ENCODE assay signal across 13 cellular contexts in the genomic region with DNA sequence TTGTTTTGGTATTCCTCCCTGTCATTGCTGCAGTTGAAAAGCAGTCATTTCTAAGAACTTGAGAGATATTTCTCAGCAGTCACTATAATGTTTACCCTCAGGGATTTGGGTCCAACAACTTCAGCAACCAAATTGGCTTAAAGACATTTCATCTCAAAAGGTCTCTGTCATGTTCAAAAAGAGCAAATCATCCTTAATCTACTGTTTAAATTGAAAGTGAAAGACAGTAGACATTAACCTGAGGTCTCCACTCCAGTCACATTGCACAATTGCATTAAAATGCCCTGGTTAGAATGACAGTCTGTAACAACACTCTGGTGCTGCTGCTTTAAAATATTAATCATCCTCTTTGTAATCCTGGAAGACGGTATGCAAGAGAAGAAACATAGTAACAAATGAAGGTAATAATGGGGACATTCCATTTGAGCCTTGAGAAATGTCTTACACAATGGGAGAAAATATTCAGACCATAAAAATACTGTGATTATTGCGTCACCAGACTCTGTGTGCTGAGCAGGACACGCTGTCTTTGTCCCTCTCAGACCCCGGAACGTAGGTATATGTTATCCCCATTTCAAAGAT.
A peak's percentile ranks its signal among the peaks of the same experiment; 100 is the strongest.
DNase-seq lines count a peak whose midpoint lies in the region; ATAC-seq and TF ChIP-seq lines count a peak whose summit lies in the region.
"Had no signal": no experiment of that assay in that cellular context is flagged by ENCODE, and none has a peak within 500 bp of the region (broad histone marks: within the 10 kb centered on the region; RNA-seq: fewer than 3 reads in every experiment).

No MANE protein-coding gene starts in this region.

- H3K9me3 ChIP-seq in naive thymus-derived CD4-positive, alpha-beta T cell (ENCODE audit: control insufficient read depth in 2 of 3, low read length in 3 of 3): no peaks in the 10 kb centered on the region
- H3K9me3 ChIP-seq in mucosa of descending colon: no peaks in the 10 kb centered on the region

- no peaks in the 10 kb centered on the region for H3K36me3 ChIP-seq in naive thymus-derived CD4-positive, alpha-beta T cell (ENCODE audit: control insufficient read depth in 2 of 3, insufficient read depth in 3 of 3, low read length in 3 of 3)
- H3K36me3 ChIP-seq in mucosa of descending colon (ENCODE audit: low read depth): no peaks in the 10 kb centered on the region

- H3K36me3 Mint-ChIP-seq in natural killer cell treated with Interleukin-12 subunit alpha and Interleukin-12 subunit beta and Interleukin-15 and Interleukin-18, amount 100 ng/mL, for 72 hours: no peaks in the 10 kb centered on the region
- no peaks in the 10 kb centered on the region for H3K36me3 Mint-ChIP-seq in natural killer cell
- no peaks in the 10 kb centered on the region for H3K36me3 Mint-ChIP-seq in activated T-helper 2 cell treated with anti-CD3 and anti-CD28 coated beads, Interferon-gamma antibody, Interleukin-2, Interleukin-4, amounts not matched to agents 10 μg/mL and 5 μg/mL and 100 μg/mL, durations not matched to agents 14 hours and 24 hours and 36 hours (ENCODE audit: low read depth)
- H3K36me3 Mint-ChIP-seq in naive thymus-derived CD4-positive, alpha-beta T cell: no peaks in the 10 kb centered on the region

- no peaks in the 10 kb centered on the region for H3K4me1 ChIP-seq in naive thymus-derived CD4-positive, alpha-beta T cell (ENCODE audit: control insufficient read depth in 2 of 2, insufficient read depth in 2 of 2, low read length in 2 of 2)
- H3K4me1 ChIP-seq in mucosa of descending colon (ENCODE audit: low read depth): no peaks in the 10 kb centered on the region

- H3K9me3 Mint-ChIP-seq in natural killer cell treated with Interleukin-12 subunit alpha and Interleukin-12 subunit beta and Interleukin-15 and Interleukin-18, amount 100 ng/mL, for 72 hours: no peaks in the 10 kb centered on the region
- no peaks in the 10 kb centered on the region for H3K9me3 Mint-ChIP-seq in natural killer cell
- H3K9me3 Mint-ChIP-seq in activated T-helper 2 cell treated with anti-CD3 and anti-CD28 coated beads, Interferon-gamma antibody, Interleukin-2, Interleukin-4, amounts not matched to agents 10 μg/mL and 5 μg/mL and 100 μg/mL, durations not matched to agents 14 hours and 24 hours and 36 hours: no peaks in the 10 kb centered on the region
- peaks cover 0 to 3% (median 0%) of the 10 kb centered on the region in 11 donors for H3K9me3 Mint-ChIP-seq in naive thymus-derived CD4-positive, alpha-beta T cell

- POLR2A ChIA-PET in naive thymus-derived CD4-positive, alpha-beta T cell (lab: Charles Lee): no interaction called here

- H3K27ac ChIP-seq in naive thymus-derived CD4-positive, alpha-beta T cell (ENCODE audit: low read depth, low read length): no peak overlapping the region

- CTCF ChIA-PET in naive thymus-derived CD4-positive, alpha-beta T cell (lab: Charles Lee): no interaction called here

- TF ChIP-seq CTCF in natural killer cell (IDR thresholded peaks at IDR 0.05): no peak
- TF ChIP-seq CTCF in mucosa of descending colon (IDR thresholded peaks at IDR 0.05): no peak

- no peak overlapping the region for H3K4me3 Mint-ChIP-seq in natural killer cell treated with Interleukin-12 subunit alpha and Interleukin-12 subunit beta and Interleukin-15 and Interleukin-18, amount 100 ng/mL, for 72 hours
- H3K4me3 Mint-ChIP-seq in natural killer cell: no peak overlapping the region
- H3K4me3 Mint-ChIP-seq in activated T-helper 2 cell treated with anti-CD3 and anti-CD28 coated beads, Interferon-gamma antibody, Interleukin-2, Interleukin-4, amounts not matched to agents 10 μg/mL and 5 μg/mL and 100 μg/mL, durations not matched to agents 14 hours and 24 hours and 36 hours (ENCODE audit: low read depth): peak overlapping the region; percentile 30
- H3K4me3 Mint-ChIP-seq in naive thymus-derived CD4-positive, alpha-beta T cell: peak overlapping the region in 1 of 10 donors; percentile 13

- H3K4me1 Mint-ChIP-seq in natural killer cell treated with Interleukin-12 subunit alpha and Interleukin-12 subunit beta and Interleukin-15 and Interleukin-18, amount 100 ng/mL, for 72 hours (ENCODE audit: low read depth in 2 of 2): peaks cover 0 to 5% of the 10 kb centered on the region in 2 donors
- peaks cover 5 to 10% of the 10 kb centered on the region in 2 donors for H3K4me1 Mint-ChIP-seq in natural killer cell
- H3K4me1 Mint-ChIP-seq in activated T-helper 2 cell treated with anti-CD3 and anti-CD28 coated beads, Interferon-gamma antibody, Interleukin-2, Interleukin-4, amounts not matched to agents 10 μg/mL and 5 μg/mL and 100 μg/mL, durations not matched to agents 14 hours and 24 hours and 36 hours (ENCODE audit: low read depth): peaks cover 11% of the 10 kb centered on the region
- peaks cover 0 to 6% (median 0%) of the 10 kb centered on the region in 7 donors for H3K4me1 Mint-ChIP-seq in naive thymus-derived CD4-positive, alpha-beta T cell

- DNase-seq in natural killer cell treated with Interleukin-12 subunit alpha and Interleukin-12 subunit beta and Interleukin-15 and Interleukin-18, amount 100 ng/mL, for 72 hours (ENCODE audit: low spot score): no peak
- DNase-seq in natural killer cell (no peak), left lobe of liver (ENCODE audit: low spot score) (no peak), midbrain (lab: John Stamatoyannopoulos, UW) (no peak), mucosa of descending colon (no peak)
- no peak for DNase-seq in activated T-helper 2 cell treated with anti-CD3 and anti-CD28 coated beads, Interferon-gamma antibody, Interleukin-2, Interleukin-4, amounts not matched to agents 10 μg/mL and 5 μg/mL and 100 μg/mL, durations not matched to agents 14 hours and 24 hours and 36 hours (ENCODE audit: low spot score)
- no peak for DNase-seq in naive thymus-derived CD4-positive, alpha-beta T cell
- DNase-seq: activated T-cell treated with anti-CD3 and anti-CD28 coated beads for 4 hours, H7, islet precursor cell, NCI-H1436 treated with DMSO at 0.1 percent for 48 hours, NCI-H526 had no signal

- no peaks in the 10 kb centered on the region for H3K27me3 Mint-ChIP-seq in natural killer cell treated with Interleukin-12 subunit alpha and Interleukin-12 subunit beta and Interleukin-15 and Interleukin-18, amount 100 ng/mL, for 72 hours
- no peaks in the 10 kb centered on the region for H3K27me3 Mint-ChIP-seq in natural killer cell (ENCODE audit: low read depth in 2 of 2)
- no peaks in the 10 kb centered on the region for H3K27me3 Mint-ChIP-seq in activated T-helper 2 cell treated with anti-CD3 and anti-CD28 coated beads, Interferon-gamma antibody, Interleukin-2, Interleukin-4, amounts not matched to agents 10 μg/mL and 5 μg/mL and 100 μg/mL, durations not matched to agents 14 hours and 24 hours and 36 hours (ENCODE audit: low read depth)
- H3K27me3 Mint-ChIP-seq in naive thymus-derived CD4-positive, alpha-beta T cell: no peaks in the 10 kb centered on the region

- H3K4me3 ChIP-seq in naive thymus-derived CD4-positive, alpha-beta T cell (ENCODE audit: low read length): no peak overlapping the region
- no peak overlapping the region for H3K4me3 ChIP-seq in mucosa of descending colon

- ATAC-seq in natural killer cell treated with Interleukin-12 subunit alpha and Interleukin-12 subunit beta and Interleukin-15 and Interleukin-18, amount 100 ng/mL, for 72 hours: peak; percentile 51 to 73
- ATAC-seq in natural killer cell (no peak), left lobe of liver (peak; percentile 33), HG03460 (IDR thresholded peaks at IDR 0.05; ENCODE audit: unreplicated experiment) (no peak), mucosa of descending colon (no peak)
- no peak for ATAC-seq in naive thymus-derived CD4-positive, alpha-beta T cell

- H3K27ac Mint-ChIP-seq in natural killer cell treated with Interleukin-12 subunit alpha and Interleukin-12 subunit beta and Interleukin-15 and Interleukin-18, amount 100 ng/mL, for 72 hours: no peak overlapping the region
- H3K27ac Mint-ChIP-seq in natural killer cell: no peak overlapping the region
- peak overlapping the region; percentile 12 for H3K27ac Mint-ChIP-seq in activated T-helper 2 cell treated with anti-CD3 and anti-CD28 coated beads, Interferon-gamma antibody, Interleukin-2, Interleukin-4, amounts not matched to agents 10 μg/mL and 5 μg/mL and 100 μg/mL, durations not matched to agents 14 hours and 24 hours and 36 hours
- peak overlapping the region in 1 of 9 donors; percentile 7 for H3K27ac Mint-ChIP-seq in naive thymus-derived CD4-positive, alpha-beta T cell

- no peaks in the 10 kb centered on the region for H3K27me3 ChIP-seq in naive thymus-derived CD4-positive, alpha-beta T cell (ENCODE audit: control insufficient read depth in 2 of 2, insufficient read depth in 2 of 2, low read length in 2 of 2)

- intact Hi-C loops in natural killer cell (cut with micrococcal nuclease): no loop called here
- intact Hi-C loops in activated T-helper 2 cell treated with anti-CD3 and anti-CD28 coated beads, Interferon-gamma antibody, Interleukin-2, Interleukin-4, amounts not matched to agents 10 μg/mL and 5 μg/mL and 100 μg/mL, durations not matched to agents 14 hours and 24 hours and 36 hours (cut with micrococcal nuclease): no loop called here
- intact Hi-C loops in naive thymus-derived CD4-positive, alpha-beta T cell (cut with micrococcal nuclease): no loop called here
- intact Hi-C loops in mucosa of descending colon (cut with DNase I, micrococcal nuclease): no loop called here

Comparison
In these comparisons a context has a peak if more than half of its experiments do, and no peak if none do; other contexts are left out.
1. ATAC-seq: peak in natural killer cell treated with Interleukin-12 subunit alpha and Interleukin-12 subunit beta and Interleukin-15 and Interleukin-18, amount 100 ng/mL, for 72 hours (2 of 2) and left lobe of liver (single experiment); none in natural killer cell (0 of 3), naive thymus-derived CD4-positive, alpha-beta T cell (single experiment), HG03460 (single experiment) and mucosa of descending colon (single experiment).